In genomic region chr6:29323332-29323731, GRCh38 we compare ENCODE assay signal across 15 cellular contexts. TPM values are rescaled to one million over a fixed set of nuclear protein-coding genes. Genes with fewer than 3 reads are reported as not detected.
"Had no signal": no experiment of that assay in that cellular context is flagged by ENCODE, and none has a peak within 500 bp of the region (broad histone marks: within the 10 kb centered on the region; RNA-seq: fewer than 3 reads in every experiment).

No MANE protein-coding gene starts in this region.

RNA-seq across cellular contexts. Expression of gene OR14J1, which starts 21.8 kb away (rescaled TPM):
- total RNA-seq: subcutaneous adipose tissue, suprapubic skin, temporal lobe, thoracic aorta, thyroid gland, tibial nerve, transverse colon, upper lobe of left lung, upper lobe of right lung, ureter, urinary bladder, uterus had no signal
- polyA plus RNA-seq: stomach, urinary bladder had no signal

RNA-seq across cellular contexts. Expression of gene OR5V1, which starts 45.3 kb away (rescaled TPM):
- total RNA-seq: stomach, subcutaneous adipose tissue, suprapubic skin, temporal lobe, thoracic aorta, thyroid gland, tibial nerve, transverse colon, upper lobe of left lung, upper lobe of right lung, ureter, urinary bladder, uterus, vagina had no signal
- polyA plus RNA-seq: stomach, thymus, urinary bladder had no signal

RNA-seq across cellular contexts. Expression of gene OR12D3, which starts 51.8 kb away (rescaled TPM):
- total RNA-seq: stomach, subcutaneous adipose tissue, suprapubic skin, temporal lobe, thoracic aorta, thyroid gland, tibial nerve, transverse colon, upper lobe of left lung, upper lobe of right lung, ureter, urinary bladder, uterus, vagina had no signal
- polyA plus RNA-seq: stomach, thymus, urinary bladder had no signal
